In genomic region chr6:30717129-30717844, GRCh38 we compare ENCODE assay signal across 8 cellular contexts. TPM values are rescaled to one million over a fixed set of nuclear protein-coding genes. Genes with fewer than 3 reads are reported as not detected.
DNase-seq lines count a peak whose midpoint lies in the region; ATAC-seq, FAIRE-seq and TF ChIP-seq lines count a peak whose summit lies in the region.

Gene MDC1 (minus strand): TSS chr6:30717281. CDS start chr6:30715175, 2,106 bp downstream.

- peak within 1 kb of the TSS; percentile 97 to 100 for H3K27ac Mint-ChIP-seq in natural killer cell

- peak; percentile 32; the same call in 1 of the 2 replicates for TF ChIP-seq POLR2A in H54 (IDR thresholded peaks at IDR 0.05; ENCODE audit: low read depth, low read length)
- TF ChIP-seq POLR2A in Raji (IDR thresholded peaks at IDR 0.05; ENCODE audit: insufficient read depth, low read depth, low read length), result peak; percentile 95

- peaks cover 12% of the 10 kb centered on the region; the same call in 1 of the 2 replicates for H3F3A ChIP-seq in Loucy (ENCODE audit: low read depth)

- peak within 1 kb of the TSS; percentile 100 for H3K9ac ChIP-seq in Loucy (ENCODE audit: low read depth, low read length, poor library complexity, severe bottlenecking)

- H3K4me2 ChIP-seq in Loucy (ENCODE audit: low read depth, low read length, poor library complexity, severe bottlenecking), result peak within 1 kb of the TSS; percentile 93

- no peaks in the 10 kb centered on the region for H3K9me3 ChIP-seq in Loucy (ENCODE audit: insufficient read depth, low read depth, low read length)

- H2AFZ ChIP-seq in Loucy (ENCODE audit: low read length), result peak within 1 kb of the TSS; percentile 17; the same call in 1 of the 2 replicates

- H3K4me1 ChIP-seq in Loucy (ENCODE audit: insufficient read depth, low read length, poor library complexity, severe bottlenecking), result peaks cover 56% of the 10 kb centered on the region

- no peaks in the 10 kb centered on the region for H3K27me3 Mint-ChIP-seq in natural killer cell (ENCODE audit: low read depth in 2 of 2)

- H3K79me2 ChIP-seq in Loucy (ENCODE audit: insufficient read depth, low read length), result peaks cover 82% of the 10 kb centered on the region

- peaks cover 60 to 62% of the 10 kb centered on the region in 2 donors for H3K4me1 Mint-ChIP-seq in natural killer cell

- peak; percentile 72 to 88 (median 77) for ATAC-seq in natural killer cell

- H4K20me1 ChIP-seq in Loucy (ENCODE audit: insufficient read depth, low read length, poor library complexity, severe bottlenecking), result peaks cover 14% of the 10 kb centered on the region

- H3K4me3 ChIP-seq in Loucy (ENCODE audit: low read length, poor library complexity, severe bottlenecking) (peak within 1 kb of the TSS; percentile 98), fibroblast of mammary gland (ENCODE audit: control insufficient read depth, low read depth, low read length) (peak within 1 kb of the TSS; percentile 82)

- no peaks in the 10 kb centered on the region for H3K9me2 ChIP-seq in Loucy (replicated peaks; ENCODE audit: low read depth, low read length)

- peak within 1 kb of the TSS; percentile 98 for H3K4me3 Mint-ChIP-seq in natural killer cell

- H3K36me3 ChIP-seq in Loucy (ENCODE audit: insufficient read depth, low read length), result peaks cover 22% of the 10 kb centered on the region

- intact Hi-C loops in natural killer cell (cut with micrococcal nuclease), result loop anchor here (1.0 to 5.0 kb wide), 4 partner anchors 30 to 950 kb away; partner anchors contain the start of genes CSNK2B, GNL1 and LY6G5B

- H3K27me3 ChIP-seq in Loucy (ENCODE audit: insufficient read depth, low read length, poor library complexity, severe bottlenecking), result peaks cover 15% of the 10 kb centered on the region

- DNase-seq in ELR (ENCODE audit: low read depth) (peak; percentile 100), H54 (ENCODE audit: insufficient read length, low spot score) (peak; percentile 96), fibroblast of mammary gland (ENCODE audit: low read depth) (peak; percentile 100), natural killer cell (peak; percentile 97)
- DNase-seq in activated T-helper 9 cell treated with anti-CD3 and anti-CD28 coated beads, Interleukin-2, amount 50 U/mL, for 16 hours (ENCODE audit: low read depth), result peak; percentile 99
- DNase-seq in stimulated activated naive CD4-positive, alpha-beta T cell treated with Interleukin-2 at 50 U/mL for 16 hours (lab: John Stamatoyannopoulos, UW), result peak; percentile 99

- no peaks in the 10 kb centered on the region for H3K9me3 Mint-ChIP-seq in natural killer cell

- H3K36me3 Mint-ChIP-seq in natural killer cell, result no peaks in the 10 kb centered on the region

- FAIRE-seq in H54 (lab: Jason Lieb, UNC), result peak; percentile 80

- peak; percentile 30; the same call in 1 of the 2 replicates for TF ChIP-seq CTCF in Loucy (conservative IDR thresholded peaks at IDR 0.05; ENCODE audit: low read length)
- peak; percentile 11 for TF ChIP-seq CTCF in fibroblast of mammary gland (conservative IDR thresholded peaks at IDR 0.05; ENCODE audit: control insufficient read depth, insufficient read depth, low read depth, low read length)
- TF ChIP-seq CTCF in natural killer cell (IDR thresholded peaks at IDR 0.05), result no peak

RNA-seq across cellular contexts. Expression of gene MDC1, which starts in this region (rescaled TPM):
- 10 to 100 TPM; 61.2 to 77.0 (median 64.5) TPM for total RNA-seq in natural killer cell

Comparison
In these comparisons a context has a peak if more than half of its experiments do, and no peak if none do; other contexts are left out.
1. Peak in every context shown above with its lines: DNase-seq, ATAC-seq and H3K4me3 ChIP-seq.